Comparison of ENCODE assay signal across 1 cellular context in the genomic region with DNA sequence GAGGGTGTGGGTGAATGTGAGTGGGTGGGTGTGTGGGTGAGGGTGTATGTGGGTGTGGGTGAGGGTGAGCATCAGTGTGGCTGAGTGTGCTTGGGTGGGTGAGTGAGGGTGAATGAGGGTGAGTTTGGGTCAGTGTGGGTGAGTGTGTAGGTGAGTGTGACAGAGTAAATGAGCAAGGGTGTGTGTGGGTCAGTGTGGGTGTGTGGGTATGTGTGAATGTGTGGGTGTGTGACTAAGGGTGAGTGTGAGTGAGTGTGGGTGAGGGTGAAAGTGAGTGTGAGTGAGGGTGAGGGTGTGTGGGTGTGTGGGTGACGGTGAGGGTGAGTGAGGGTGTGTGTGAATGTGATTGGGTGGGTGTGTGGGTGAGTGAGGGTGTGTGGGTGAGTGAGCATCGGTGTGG.
TF ChIP-seq lines count a peak whose summit lies in the region.

No MANE protein-coding gene starts in this region.

TF ChIP-seq in H1, 55 proteins besides CTCF, POLR2A, EP300 and RAD21:
- no peak for TF ChIP-seq SIRT6 (IDR thresholded peaks at IDR 0.05; ENCODE audit: low read length)
- TF ChIP-seq, protein P1, sequence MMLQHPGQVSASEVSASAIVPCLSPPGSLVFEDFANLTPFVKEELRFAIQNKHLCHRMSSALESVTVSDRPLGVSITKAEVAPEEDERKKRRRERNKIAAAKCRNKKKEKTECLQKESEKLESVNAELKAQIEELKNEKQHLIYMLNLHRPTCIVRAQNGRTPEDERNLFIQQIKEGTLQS (IDR thresholded peaks at IDR 0.05; ENCODE audit: insufficient read depth, low read depth, low read length), result no peak
- peak; percentile 38 for TF ChIP-seq ASH2L (IDR thresholded peaks at IDR 0.05; ENCODE audit: low read length)
- TF ChIP-seq, protein P2, sequence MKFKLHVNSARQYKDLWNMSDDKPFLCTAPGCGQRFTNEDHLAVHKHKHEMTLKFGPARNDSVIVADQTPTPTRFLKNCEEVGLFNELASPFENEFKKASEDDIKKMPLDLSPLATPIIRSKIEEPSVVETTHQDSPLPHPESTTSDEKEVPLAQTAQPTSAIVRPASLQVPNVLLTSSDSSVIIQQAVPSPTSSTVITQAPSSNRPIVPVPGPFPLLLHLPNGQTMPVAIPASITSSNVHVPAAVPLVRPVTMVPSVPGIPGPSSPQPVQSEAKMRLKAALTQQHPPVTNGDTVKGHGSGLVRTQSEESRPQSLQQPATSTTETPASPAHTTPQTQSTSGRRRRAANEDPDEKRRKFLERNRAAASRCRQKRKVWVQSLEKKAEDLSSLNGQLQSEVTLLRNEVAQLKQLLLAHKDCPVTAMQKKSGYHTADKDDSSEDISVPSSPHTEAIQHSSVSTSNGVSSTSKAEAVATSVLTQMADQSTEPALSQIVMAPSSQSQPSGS (IDR thresholded peaks at IDR 0.05; ENCODE audit: low read length), result no peak
- TF ChIP-seq MAFK (IDR thresholded peaks at IDR 0.05; ENCODE audit: low read depth, low read length), result no peak
